In genomic region chr11:4531666-4532065, GRCh38 we compare ENCODE assay signal across 23 cellular contexts. TPM values are rescaled to one million over a fixed set of nuclear protein-coding genes. Genes with fewer than 3 reads are reported as not detected.
"Had no signal": no experiment of that assay in that cellular context is flagged by ENCODE, and none has a peak within 500 bp of the region (broad histone marks: within the 10 kb centered on the region; RNA-seq: fewer than 3 reads in every experiment).

No MANE protein-coding gene starts in this region.

- H3K4me1 Mint-ChIP-seq: naive B cell had no signal

- H3K27ac ChIP-seq: body of pancreas, coronary artery, prostate gland, sigmoid colon had no signal

- H3K4me1 ChIP-seq: body of pancreas, prostate gland, sigmoid colon had no signal

- H3K27me3 ChIP-seq: body of pancreas, sigmoid colon had no signal

- H3K9me3 ChIP-seq: body of pancreas, prostate gland, sigmoid colon had no signal

- H3K4me3 ChIP-seq: body of pancreas, coronary artery, lung, prostate gland, sigmoid colon had no signal

- H3K4me3 Mint-ChIP-seq: naive B cell had no signal

- H3K9me3 Mint-ChIP-seq: activated naive CD4-positive, alpha-beta T cell treated with anti-CD3 and anti-CD28 coated beads, Interleukin-2, amount 50 U/mL, for 72 hours had no signal

- H3K27ac Mint-ChIP-seq: activated naive CD4-positive, alpha-beta T cell treated with anti-CD3 and anti-CD28 coated beads, Interleukin-2, amount 50 U/mL, for 72 hours; naive B cell had no signal

- H3K36me3 ChIP-seq: prostate gland, sigmoid colon had no signal

- ATAC-seq: activated CD4-positive, CD25-positive, alpha-beta regulatory T cell treated with anti-CD3 and anti-CD28 coated beads, Interleukin-2, amount 50 U/mL, for 24 hours; activated naive CD4-positive, alpha-beta T cell treated with anti-CD3 and anti-CD28 coated beads, Interleukin-2, amount 50 U/mL, for 72 hours; body of pancreas; left colon had no signal

- DNase-seq: activated CD4-positive, alpha-beta T cell treated with anti-CD3 and anti-CD28 coated beads, Interleukin-2, amount 50 U/mL, for 4 hours; activated effector memory CD4-positive, alpha-beta T cell treated with Interleukin-2 at 50 U/mL for 16 hours; activated T-cell treated with anti-CD3 and anti-CD28 coated beads, Interleukin-2, amount 50 U/mL, for 1 hour; amniotic stem cell; body of pancreas; central memory CD4-positive, alpha-beta T cell; effector CD4-positive, alpha-beta T cell; foreskin melanocyte; head of caudate nucleus; left colon; naive B cell; occipital lobe; sigmoid colon; stimulated activated CD4-positive, alpha-beta T cell treated with anti-CD3 and anti-CD28 coated beads, Interleukin-12 subunit alpha, Interleukin-12 subunit beta, amount 100 ng/mL, for 4 hours; stimulated activated naive CD4-positive, alpha-beta T cell; substantia nigra; trophoblast cell had no signal

- H3K36me3 Mint-ChIP-seq: activated naive CD4-positive, alpha-beta T cell treated with anti-CD3 and anti-CD28 coated beads, Interleukin-2, amount 50 U/mL, for 72 hours; naive B cell had no signal

RNA-seq across cellular contexts. Expression of gene OR52M1, which starts 13.3 kb away (rescaled TPM):
- total RNA-seq: activated naive CD4-positive, alpha-beta T cell treated with anti-CD3 and anti-CD28 coated beads, Interleukin-2, amount 50 U/mL, for 72 hours; body of pancreas; endothelial cell of umbilical vein; left colon; lung; occipital lobe; prostate gland; sigmoid colon had no signal
- polyA plus RNA-seq: endothelial cell of umbilical vein, lung, sigmoid colon had no signal

RNA-seq across cellular contexts. Expression of gene OR52K1, which starts 49.2 kb away (rescaled TPM):
- total RNA-seq: body of pancreas, endothelial cell of umbilical vein, left colon, occipital lobe, prostate gland had no signal
- polyA plus RNA-seq: endothelial cell of umbilical vein, sigmoid colon had no signal

RNA-seq across cellular contexts. Expression of gene OR52I2, which starts 49.9 kb away (rescaled TPM):
- total RNA-seq: activated naive CD4-positive, alpha-beta T cell treated with anti-CD3 and anti-CD28 coated beads, Interleukin-2, amount 50 U/mL, for 72 hours; body of pancreas; endothelial cell of umbilical vein; left colon; lung; occipital lobe; prostate gland; sigmoid colon had no signal
- polyA plus RNA-seq: endothelial cell of umbilical vein, lung, sigmoid colon had no signal
